17 cellular contexts compared by ENCODE assay signal in genomic region chr6:21332077-21332476, GRCh38.
DNase-seq lines count a peak whose midpoint lies in the region; ATAC-seq and TF ChIP-seq lines count a peak whose summit lies in the region.
"Had no signal": no experiment of that assay in that cellular context is flagged by ENCODE, and none has a peak within 500 bp of the region (broad histone marks: within the 10 kb centered on the region; RNA-seq: fewer than 3 reads in every experiment).

No MANE protein-coding gene starts in this region.

- H3K27me3 ChIP-seq in H9 (ENCODE audit: insufficient read depth, low read length) (no peaks in the 10 kb centered on the region), WERI-Rb-1 (ENCODE audit: insufficient read depth, low read depth, severe bottlenecking) (no peaks in the 10 kb centered on the region), foreskin keratinocyte (no peaks in the 10 kb centered on the region), SJCRH30 (no peaks in the 10 kb centered on the region)

- WGBS in H9 (ENCODE audit: extremely low coverage, insufficient read length, low lambda C conversion rate) = no CpG with 5 or more reads among the region's 5 CpGs

- no peak overlapping the region for H2BK20ac ChIP-seq in H9 (ENCODE audit: low read depth, low read length, poor library complexity, severe bottlenecking)

- H3K9me3 Mint-ChIP-seq in H9 = no peaks in the 10 kb centered on the region; a peak in 1 of 5 replicates

- no peak overlapping the region for H3K14ac ChIP-seq in H9 (ENCODE audit: insufficient read depth, low read length)

- H3K4me1 ChIP-seq in H9 (ENCODE audit: insufficient read depth, low read length) (peaks cover 1% of the 10 kb centered on the region; the same call in 1 of the 2 replicates), foreskin keratinocyte (no peaks in the 10 kb centered on the region), SJCRH30 (no peaks in the 10 kb centered on the region)
- H3K4me1 ChIP-seq: Caco-2 had no signal

- no peaks in the 10 kb centered on the region for H3K36me3 ChIP-seq in WERI-Rb-1
- H3K36me3 ChIP-seq in SJCRH30 = no peaks in the 10 kb centered on the region

- H3K4me3 ChIP-seq in GM12865 (ENCODE audit: low read depth, low read length) (no peak overlapping the region), WERI-Rb-1 (ENCODE audit: low read depth, low read length) (no peak overlapping the region), SJCRH30 (no peak overlapping the region)
- H3K4me3 ChIP-seq: GM23248, PC-9 had no signal

- H2AFZ ChIP-seq in H9 (ENCODE audit: low read length) = no peak overlapping the region
- H2AFZ ChIP-seq: GM23248, PC-9 had no signal

- no peak overlapping the region for H3K4me2 ChIP-seq in H9 (ENCODE audit: insufficient read depth, insufficient read length, low read length)
- H3K4me2 ChIP-seq: KMS-11, PC-9 had no signal

- H3K9ac ChIP-seq in H9 (ENCODE audit: extremely low read depth, insufficient read length, low read length) = no peak overlapping the region
- H3K9ac ChIP-seq: GM23248, KMS-11 had no signal

- H3K23me2 ChIP-seq in H9 (ENCODE audit: insufficient read length, low read depth, low read length, poor library complexity, severe bottlenecking) = no peaks in the 10 kb centered on the region

- no peak overlapping the region for H4K8ac ChIP-seq in H9 (replicated peaks; ENCODE audit: insufficient read length, low read depth, low read length)

- H3K27ac ChIP-seq in H9 (ENCODE audit: insufficient read length, low read depth, low read length) = no peak overlapping the region
- H3K27ac ChIP-seq in WERI-Rb-1 = no peak overlapping the region
- H3K27ac ChIP-seq in foreskin keratinocyte = no peak overlapping the region
- H3K27ac ChIP-seq in SJCRH30 = no peak overlapping the region
- H3K27ac ChIP-seq: GM23248, KMS-11, PC-9 had no signal

- no peak overlapping the region for H2BK15ac ChIP-seq in H9 (ENCODE audit: low read depth, low read length)

- no peaks in the 10 kb centered on the region for H3K9me3 ChIP-seq in H9 (ENCODE audit: control insufficient read depth, low read depth, low read length)
- H3K9me3 ChIP-seq in WERI-Rb-1 (ENCODE audit: severe bottlenecking) = no peaks in the 10 kb centered on the region
- no peaks in the 10 kb centered on the region for H3K9me3 ChIP-seq in SJCRH30 (replicated peaks)
- H3K9me3 ChIP-seq: Caco-2 had no signal

- no peaks in the 10 kb centered on the region; the same call in 1 of the 2 replicates for H3K27me3 Mint-ChIP-seq in H9 (ENCODE audit: low read depth)
- H3K27me3 Mint-ChIP-seq: CD4-positive, CD25-positive, alpha-beta regulatory T cell had no signal

- no peaks in the 10 kb centered on the region for H4K20me1 ChIP-seq in H9 (ENCODE audit: control insufficient read depth, insufficient read depth, insufficient read length)

- H3K23ac ChIP-seq in H9 (ENCODE audit: insufficient read length, low read depth, low read length) = no peak overlapping the region

- no peaks in the 10 kb centered on the region for H3K79me1 ChIP-seq in H9 (ENCODE audit: insufficient read depth, low read depth, low read length, poor library complexity, severe bottlenecking)

- no peak overlapping the region for H3K27ac Mint-ChIP-seq in H9
- H3K27ac Mint-ChIP-seq: CD4-positive, CD25-positive, alpha-beta regulatory T cell had no signal

- TF ChIP-seq CTCF in GM12865 (IDR thresholded peaks at IDR 0.05; ENCODE audit: insufficient read depth, low read depth, low read length, missing control alignments) = peak; percentile 3
- peak; percentile 30; the same call in 2 of the 3 replicates for TF ChIP-seq CTCF in H9 (conservative IDR thresholded peaks at IDR 0.05)
- TF ChIP-seq CTCF in WERI-Rb-1 (IDR thresholded peaks at IDR 0.05; ENCODE audit: low read depth, low read length) = peak; percentile 32; the same call in 1 of the 2 replicates
- peak; percentile 17 for TF ChIP-seq CTCF in foreskin keratinocyte (conservative IDR thresholded peaks at IDR 0.05)

- H4K91ac ChIP-seq in H9 (ENCODE audit: insufficient read length, low read depth, low read length) = no peak overlapping the region

- no peaks in the 10 kb centered on the region for H3K79me2 ChIP-seq in H9 (ENCODE audit: insufficient read depth, low read length)

- no peak overlapping the region for H2BK120ac ChIP-seq in H9 (ENCODE audit: low read depth, low read length, poor library complexity, severe bottlenecking)

- H2BK5ac ChIP-seq in H9 (ENCODE audit: insufficient read length, low read length) = no peak overlapping the region

- H3K4ac ChIP-seq in H9 (ENCODE audit: low read depth, low read length) = no peak overlapping the region

- no peak overlapping the region for H3T11ph ChIP-seq in H9 (ENCODE audit: low read length)

- peaks cover 10 to 12% of the 10 kb centered on the region in 2 experiments for H3K4me1 Mint-ChIP-seq in H9
- H3K4me1 Mint-ChIP-seq: CD4-positive, CD25-positive, alpha-beta regulatory T cell had no signal

- no peak for ATAC-seq in foreskin keratinocyte

- H3K4me3 Mint-ChIP-seq in H9 = no peak overlapping the region
- H3K4me3 Mint-ChIP-seq: CD4-positive, CD25-positive, alpha-beta regulatory T cell had no signal

- H4K5ac ChIP-seq in H9 (ENCODE audit: insufficient read length, low read depth, low read length) = no peak overlapping the region

- no peak overlapping the region for H2AK5ac ChIP-seq in H9 (ENCODE audit: insufficient read length, low read length)

- no peaks in the 10 kb centered on the region for H3K36me3 Mint-ChIP-seq in H9 (ENCODE audit: insufficient read depth in 1 of 3, low read depth in 3 of 3)
- H3K36me3 Mint-ChIP-seq: CD4-positive, CD25-positive, alpha-beta regulatory T cell had no signal

- DNase-seq in GM12865 (ENCODE audit: low read depth) (peak; percentile 12), H9 (no peak), WERI-Rb-1 (no peak), foreskin keratinocyte (no peak), SJCRH30 (no peak), DMS 273 (lab: John Stamatoyannopoulos, UW; ENCODE audit: unreplicated experiment) (no peak), DMS79 (lab: John Stamatoyannopoulos, UW) (no peak)
- DNase-seq: ACHN; Caco-2; CD4-positive, CD25-positive, alpha-beta regulatory T cell; GM23248; MM.1S; NCI-H1105; NCI-H187 treated with DMSO at 0.1 percent for 48 hours; NCI-H526 treated with DMSO at 0.1 percent for 48 hours; PC-9 had no signal

- H3K18ac ChIP-seq in H9 (ENCODE audit: insufficient read length, low read depth, low read length) = no peak overlapping the region

- H2BK12ac ChIP-seq in H9 (ENCODE audit: insufficient read length, low read depth, low read length) = no peak overlapping the region

- H3K56ac ChIP-seq in H9 (ENCODE audit: insufficient read length, low read depth, low read length) = no peak overlapping the region
